11 cellular contexts compared by ENCODE assay signal in genomic region chr2:165587335-165587938, GRCh38.
A peak's percentile ranks its signal among the peaks of the same experiment; 100 is the strongest.
DNase-seq lines count a peak whose midpoint lies in the region; ATAC-seq and TF ChIP-seq lines count a peak whose summit lies in the region.
"Had no signal": no experiment of that assay in that cellular context is flagged by ENCODE, and none has a peak within 500 bp of the region (broad histone marks: within the 10 kb centered on the region; RNA-seq: fewer than 3 reads in every experiment).

No MANE protein-coding gene starts in this region.

- ATAC-seq in GM19467 (IDR thresholded peaks at IDR 0.05; ENCODE audit: unreplicated experiment) (peak; percentile 69), HG03025 (IDR thresholded peaks at IDR 0.05; ENCODE audit: low FRiP score, unreplicated experiment) (peak; percentile 90), activated B cell treated with CpG ODN at 0.5 μM for 24 hours (ENCODE audit: low read depth) (peak; percentile 68)

- H3K9me3 Mint-ChIP-seq in activated B cell treated with CpG ODN at 0.5 μM for 24 hours = peaks cover 5% of the 10 kb centered on the region

- H3K36me3 Mint-ChIP-seq in activated B cell treated with CpG ODN at 0.5 μM for 24 hours (ENCODE audit: low read depth) = peaks cover 2% of the 10 kb centered on the region

- peak overlapping the region; percentile 50 for H3K27ac Mint-ChIP-seq in activated B cell treated with CpG ODN at 0.5 μM for 24 hours
- H3K27ac Mint-ChIP-seq: endodermal cell had no signal

- H3K27me3 Mint-ChIP-seq in activated B cell treated with CpG ODN at 0.5 μM for 24 hours = no peaks in the 10 kb centered on the region

- POLR2A ChIA-PET in GM10248 (lab: Yijun Ruan, JAX) (no interaction called here), activated B cell treated with CpG ODN at 0.5 μM for 24 hours (lab: Charles Lee) (no interaction called here)

- H3K4me3 Mint-ChIP-seq in activated B cell treated with CpG ODN at 0.5 μM for 24 hours = peak overlapping the region; percentile 57
- H3K4me3 Mint-ChIP-seq: endodermal cell had no signal

- DNase-seq in GM10248 (ENCODE audit: extremely low spot score) (peak; percentile 19), activated B cell treated with CpG ODN at 0.5 μM for 24 hours (no peak), midbrain (lab: John Stamatoyannopoulos, UW) (no peak), NCI-H2196 treated with DMSO at 0.1 percent for 48 hours (lab: John Stamatoyannopoulos, UW; ENCODE audit: unreplicated experiment) (no peak), NCI-H226 (no peak)
- DNase-seq in central memory CD4-positive, alpha-beta T cell = no peak
- DNase-seq: activated CD4-positive, alpha-beta T cell treated with anti-CD3 and anti-CD28 coated beads for 48 hours; endodermal cell; Right ventricle myocardium superior had no signal

- TF ChIP-seq CTCF in GM10248 (IDR thresholded peaks at IDR 0.05; ENCODE audit: control extremely low read depth, extremely low read depth, low read depth, missing control alignments) (no peak), activated B cell treated with CpG ODN at 0.5 μM for 24 hours (IDR thresholded peaks at IDR 0.05) (no peak)

- CTCF ChIA-PET in GM10248 (lab: Yijun Ruan, JAX) (interaction anchor here (1.2 to 2.7 kb wide), 3 partner anchors 9 to 17 kb away, joined by 4 to 12 read pairs (median 4); no protein-coding TSS in a partner anchor), activated B cell treated with CpG ODN at 0.5 μM for 24 hours (lab: Charles Lee) (no interaction called here)

- H3K4me1 Mint-ChIP-seq in activated B cell treated with CpG ODN at 0.5 μM for 24 hours = peaks cover 20% of the 10 kb centered on the region
- H3K4me1 Mint-ChIP-seq: endodermal cell had no signal

- intact Hi-C loops in activated B cell treated with CpG ODN at 0.5 μM for 24 hours (cut with micrococcal nuclease) = no loop called here
